Comparison of ENCODE assay signal across 8 cellular contexts in the genomic region with DNA sequence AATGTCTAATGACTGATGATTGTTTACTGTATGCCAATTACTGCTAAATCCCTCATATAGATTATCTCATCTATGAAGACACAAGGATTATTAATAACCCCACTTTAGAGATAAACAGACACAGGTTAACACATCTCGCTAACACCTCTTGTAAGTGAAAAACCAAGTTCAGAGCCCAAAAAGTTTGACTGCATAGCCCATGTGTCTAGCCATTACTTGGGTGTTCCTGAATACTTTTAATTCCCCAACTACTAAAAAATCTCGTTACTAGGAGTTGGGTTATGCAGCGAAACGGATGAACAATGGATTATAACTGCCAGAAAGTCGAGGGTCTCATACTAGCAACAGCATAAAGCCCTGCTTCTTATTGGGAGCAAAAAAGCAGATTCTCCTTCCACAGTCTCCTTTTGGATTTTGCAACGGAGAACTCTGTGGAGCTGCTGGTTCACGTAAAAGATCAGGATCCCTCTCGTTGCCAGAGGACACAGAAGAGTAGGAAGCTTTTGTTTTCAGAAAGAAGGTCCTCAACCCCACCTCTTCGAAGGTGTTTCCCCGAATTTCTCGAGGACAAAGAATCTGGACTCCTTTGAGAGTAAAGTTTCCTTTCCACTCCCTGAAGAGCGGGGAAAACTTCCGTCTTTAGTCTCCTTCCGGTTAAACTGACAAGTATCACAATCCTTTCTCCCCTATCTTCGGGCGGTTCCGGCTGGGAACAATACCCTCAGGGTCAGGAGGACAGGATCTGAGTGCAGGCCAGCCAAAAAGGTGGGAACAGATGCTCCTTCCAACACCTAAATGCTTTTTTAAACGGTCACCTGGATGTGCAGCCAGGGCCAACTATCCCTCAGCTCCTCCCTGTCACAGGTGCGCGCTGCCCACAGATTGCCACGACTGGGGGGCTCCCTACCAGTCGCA. TPM values are rescaled to one million over a fixed set of nuclear protein-coding genes. Genes with fewer than 3 reads are reported as not detected.
DNase-seq lines count a peak whose midpoint lies in the region; ATAC-seq and FAIRE-seq lines count a peak whose summit lies in the region.

No MANE protein-coding gene starts in this region.

- no peak for FAIRE-seq in HTR-8/SVneo (lab: Jason Lieb, UNC)

- H3K27ac ChIP-seq in epithelial cell of prostate (peak overlapping the region; percentile 97), urinary bladder (ENCODE audit: low read depth) (peak overlapping the region; percentile 99)

- peaks cover 4% of the 10 kb centered on the region for H3K36me3 ChIP-seq in urinary bladder (ENCODE audit: insufficient read depth)

- no peaks in the 10 kb centered on the region for H3K4me1 ChIP-seq in urinary bladder (ENCODE audit: insufficient read depth)

- 2% methylated on average over 22 of the region's 22 CpGs for WGBS in urinary bladder

- peak; percentile 3 for DNase-seq in activated CD4-positive, CD25-positive, alpha-beta regulatory T cell treated with anti-CD3 and anti-CD28 coated beads, Interleukin-2, amount 50 U/mL, for 16 hours (ENCODE audit: low read depth, low spot score)
- DNase-seq in activated CD4-positive, CD25-positive, alpha-beta regulatory T cell treated with anti-CD3 and anti-CD28 coated beads, Interleukin-2, amount 50 U/mL, for 72 hours = no peak
- DNase-seq in HTR-8/SVneo (ENCODE audit: insufficient read length, low spot score) = peak; percentile 28
- DNase-seq in T follicular helper cell (ENCODE audit: low read depth) = peak; percentile 1
- DNase-seq in epithelial cell of prostate (ENCODE audit: low read depth, low spot score) = no peak
- peak; percentile 41 for DNase-seq in midbrain (lab: John Stamatoyannopoulos, UW)

- peak; percentile 11 for ATAC-seq in GM21526 (IDR thresholded peaks at IDR 0.05; ENCODE audit: low FRiP score, unreplicated experiment)

- peak overlapping the region; percentile 80 for H3K4me3 ChIP-seq in urinary bladder (ENCODE audit: low read depth, low read length)

RNA-seq across cellular contexts. Expression of a gene that starts 0.9 kb away (rescaled TPM):
- 73.8 TPM for total RNA-seq in urinary bladder
- 29.2 TPM for polyA plus RNA-seq in urinary bladder

RNA-seq across cellular contexts. Expression of a gene that starts 48.2 kb away (rescaled TPM):
- 646 TPM for total RNA-seq in urinary bladder
- 381 TPM for polyA plus RNA-seq in urinary bladder

Comparison
In these comparisons a context has a peak if more than half of its experiments do, and no peak if none do; other contexts are left out.
1. DNase-seq: peak in activated CD4-positive, CD25-positive, alpha-beta regulatory T cell treated with anti-CD3 and anti-CD28 coated beads, Interleukin-2, amount 50 U/mL, for 16 hours (single experiment), HTR-8/SVneo (single experiment), T follicular helper cell (single experiment) and midbrain (single experiment); none in activated CD4-positive, CD25-positive, alpha-beta regulatory T cell treated with anti-CD3 and anti-CD28 coated beads, Interleukin-2, amount 50 U/mL, for 72 hours (single experiment) and epithelial cell of prostate (single experiment).